ENCODE assay signal across 24 cellular contexts in the genomic region with DNA sequence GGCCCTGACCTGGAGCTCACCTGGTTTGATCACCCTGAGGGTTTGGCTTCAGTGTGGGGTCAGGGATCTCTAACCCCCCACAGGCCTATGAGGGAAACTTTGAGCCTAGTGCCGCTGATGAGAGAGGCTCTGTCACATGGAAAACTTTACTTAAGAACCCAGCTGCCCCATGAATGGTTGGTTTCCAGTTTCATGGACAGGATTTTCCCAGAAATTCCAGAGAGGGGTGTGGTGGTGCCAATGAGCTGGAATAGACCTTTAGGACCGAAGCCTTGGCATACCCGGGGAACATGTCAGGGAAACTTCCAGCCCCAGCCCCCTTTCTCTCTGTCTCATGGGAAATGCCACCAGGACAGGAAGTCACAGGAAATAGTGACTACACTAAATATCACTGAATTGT. TPM values are rescaled to one million over a fixed set of nuclear protein-coding genes. Genes with fewer than 3 reads are reported as not detected.
DNase-seq lines count a peak whose midpoint lies in the region; TF ChIP-seq lines count a peak whose summit lies in the region.
"Had no signal": no experiment of that assay in that cellular context is flagged by ENCODE, and none has a peak within 500 bp of the region (broad histone marks: within the 10 kb centered on the region; RNA-seq: fewer than 3 reads in every experiment).

No MANE protein-coding gene starts in this region.

- in situ Hi-C loops in HAP-1 (cut with MboI; ENCODE audit: low sequenced_read_pairs) = no loop called here

- H3K9ac ChIP-seq in endodermal cell (ENCODE audit: extremely low read depth, low read length, poor library complexity, severe bottlenecking) = no peak overlapping the region

- H3K4me1 Mint-ChIP-seq in endodermal cell = no peaks in the 10 kb centered on the region
- H3K4me1 Mint-ChIP-seq in activated naive CD8-positive, alpha-beta T cell treated with anti-CD3 and anti-CD28 coated beads for 36 hours = no peaks in the 10 kb centered on the region
- H3K4me1 Mint-ChIP-seq: stimulated activated naive B cell treated with anti-CD40 and anti-IgM and Interleukin-4, amounts not matched to agents 10 μg/mL and 1 μg/mL and 100 μg/mL, for 72 hours had no signal

- no peak overlapping the region for H3K27ac Mint-ChIP-seq in endodermal cell
- H3K27ac Mint-ChIP-seq in activated naive CD8-positive, alpha-beta T cell treated with anti-CD3 and anti-CD28 coated beads for 36 hours = no peak overlapping the region
- H3K27ac Mint-ChIP-seq: naive thymus-derived CD4-positive, alpha-beta T cell; stimulated activated naive B cell treated with anti-CD40 and anti-IgM and Interleukin-4, amounts not matched to agents 10 μg/mL and 1 μg/mL and 100 μg/mL, for 72 hours had no signal

- H3K36me3 Mint-ChIP-seq in endodermal cell (ENCODE audit: low read depth) = no peaks in the 10 kb centered on the region
- no peaks in the 10 kb centered on the region for H3K36me3 Mint-ChIP-seq in activated naive CD8-positive, alpha-beta T cell treated with anti-CD3 and anti-CD28 coated beads for 36 hours
- H3K36me3 Mint-ChIP-seq: naive thymus-derived CD4-positive, alpha-beta T cell; stimulated activated naive B cell treated with anti-CD40 and anti-IgM and Interleukin-4, amounts not matched to agents 10 μg/mL and 1 μg/mL and 100 μg/mL, for 72 hours had no signal

- H3K27me3 ChIP-seq in endodermal cell (ENCODE audit: control insufficient read depth, insufficient read depth, low read length, poor library complexity, severe bottlenecking) = peaks cover 5% of the 10 kb centered on the region
- no peaks in the 10 kb centered on the region for H3K27me3 ChIP-seq in HAP-1 (ENCODE audit: low read depth)
- H3K27me3 ChIP-seq: cardiac muscle cell, dorsolateral prefrontal cortex, ovary, sigmoid colon had no signal

- H3K4me3 ChIP-seq in endodermal cell (ENCODE audit: low read length) (no peak overlapping the region), HAP-1 (no peak overlapping the region)
- H3K4me3 ChIP-seq: cardiac muscle cell, dorsolateral prefrontal cortex, ovary, sigmoid colon, SK-N-MC, thoracic aorta had no signal

- 90 to 100% methylated on average over 1 to 3 of the region's 3 CpGs for WGBS in endodermal cell (ENCODE audit: insufficient coverage in 1 of 2, insufficient read length in 1 of 2), 2 experiments

- no peak for TF ChIP-seq CTCF in endodermal cell (conservative IDR thresholded peaks at IDR 0.05)

- H3K27me3 Mint-ChIP-seq in endodermal cell (ENCODE audit: insufficient read depth) = no peaks in the 10 kb centered on the region
- H3K27me3 Mint-ChIP-seq in activated naive CD8-positive, alpha-beta T cell treated with anti-CD3 and anti-CD28 coated beads for 36 hours = peaks cover 5% of the 10 kb centered on the region

- H3K9me3 Mint-ChIP-seq in endodermal cell = no peaks in the 10 kb centered on the region
- no peaks in the 10 kb centered on the region for H3K9me3 Mint-ChIP-seq in activated naive CD8-positive, alpha-beta T cell treated with anti-CD3 and anti-CD28 coated beads for 36 hours
- H3K9me3 Mint-ChIP-seq: naive thymus-derived CD4-positive, alpha-beta T cell; stimulated activated naive B cell treated with anti-CD40 and anti-IgM and Interleukin-4, amounts not matched to agents 10 μg/mL and 1 μg/mL and 100 μg/mL, for 72 hours had no signal

- no peak overlapping the region for H3K27ac ChIP-seq in endodermal cell (ENCODE audit: low read depth, low read length)
- H3K27ac ChIP-seq: cardiac muscle cell, dorsolateral prefrontal cortex, HL-60, ovary, sigmoid colon, SK-N-MC, thoracic aorta had no signal

- no peaks in the 10 kb centered on the region for H3K36me3 ChIP-seq in endodermal cell (ENCODE audit: control insufficient read depth, insufficient read depth, low read length)
- no peaks in the 10 kb centered on the region for H3K36me3 ChIP-seq in HAP-1 (replicated peaks)
- H3K36me3 ChIP-seq: cardiac muscle cell, ovary, sigmoid colon, thoracic aorta had no signal

- no peaks in the 10 kb centered on the region for H3K4me1 ChIP-seq in endodermal cell (ENCODE audit: control insufficient read depth, insufficient read depth, low read length)
- H3K4me1 ChIP-seq in HAP-1 = 0 out of 2 replicates have a peak, but pooled peaks cover 7% of the 10 kb centered on the region

- DNase-seq in COLO829 (ENCODE audit: low spot score) (peak; percentile 54), M059J (ENCODE audit: low read depth) (peak; percentile 23), endodermal cell (peak; percentile 16), renal cortical epithelial cell (ENCODE audit: low read depth) (peak; percentile 48), HAP-1 (ENCODE audit: low spot score in 2 of 2) (no peak)
- no peak for DNase-seq in activated naive CD8-positive, alpha-beta T cell treated with anti-CD3 and anti-CD28 coated beads for 36 hours
- DNase-seq in stimulated activated CD4-positive, alpha-beta T cell treated with anti-CD3 and anti-CD28 coated beads, Interleukin-4, amount 100 ng/mL, for 1 hour = no peak
- DNase-seq: activated CD4-positive, alpha-beta T cell treated with anti-CD3 and anti-CD28 coated beads, Interleukin-2, amount 50 U/mL, for 4 hours; activated effector memory CD4-positive, alpha-beta T cell treated with anti-CD3 and anti-CD28 coated beads, Interleukin-2, amount 50 U/mL, for 16 hours; AML-193; DND-41; dorsolateral prefrontal cortex; kidney glomerular epithelial cell; MV-4-11; naive thymus-derived CD4-positive, alpha-beta T cell; NCI-H187; NCI-H2227 treated with DMSO at 0.1 percent for 48 hours; ovary; sigmoid colon; stimulated activated naive B cell treated with anti-CD40 and anti-IgM and Interleukin-4, amounts not matched to agents 10 μg/mL and 1 μg/mL and 100 μg/mL, for 72 hours had no signal

- H3K9me3 ChIP-seq in endodermal cell (ENCODE audit: control insufficient read depth, low read length) (no peaks in the 10 kb centered on the region), HAP-1 (no peaks in the 10 kb centered on the region)
- H3K9me3 ChIP-seq: ovary, sigmoid colon, thoracic aorta had no signal

- no peak overlapping the region for H3K4me3 Mint-ChIP-seq in endodermal cell
- no peak overlapping the region for H3K4me3 Mint-ChIP-seq in activated naive CD8-positive, alpha-beta T cell treated with anti-CD3 and anti-CD28 coated beads for 36 hours
- H3K4me3 Mint-ChIP-seq: naive thymus-derived CD4-positive, alpha-beta T cell; stimulated activated naive B cell treated with anti-CD40 and anti-IgM and Interleukin-4, amounts not matched to agents 10 μg/mL and 1 μg/mL and 100 μg/mL, for 72 hours had no signal

RNA-seq across cellular contexts. Expression of gene AKR1B1, which starts 36.9 kb away (rescaled TPM):
- 376 and 388 TPM in 2 replicates for total RNA-seq in M059J (2014; rRNA removed; shearing (Covaris generic))
- total RNA-seq in endodermal cell = 100 to 1,000 TPM; 152 to 216 TPM
- 148 TPM for polyA plus RNA-seq in endodermal cell (2013, experiment 1 of 2)
- 146 TPM for polyA plus RNA-seq in endodermal cell (2013, experiment 2 of 2)
- total RNA-seq in renal cortical epithelial cell = 931 and 988 TPM in 2 replicates
- 100 to 1,000 TPM; 116 TPM for total RNA-seq in activated naive CD8-positive, alpha-beta T cell treated with anti-CD3 and anti-CD28 coated beads for 36 hours

Comparison
In these comparisons a context has a peak if more than half of its experiments do, and no peak if none do; other contexts are left out.
1. DNase-seq: peak in COLO829 (single experiment), M059J (single experiment), endodermal cell (single experiment) and renal cortical epithelial cell (single experiment); none in HAP-1 (0 of 2), activated naive CD8-positive, alpha-beta T cell treated with anti-CD3 and anti-CD28 coated beads for 36 hours (single experiment) and stimulated activated CD4-positive, alpha-beta T cell treated with anti-CD3 and anti-CD28 coated beads, Interleukin-4, amount 100 ng/mL, for 1 hour (single experiment).